Comparison of ENCODE assay signal across 1 cellular context in the genomic region with DNA sequence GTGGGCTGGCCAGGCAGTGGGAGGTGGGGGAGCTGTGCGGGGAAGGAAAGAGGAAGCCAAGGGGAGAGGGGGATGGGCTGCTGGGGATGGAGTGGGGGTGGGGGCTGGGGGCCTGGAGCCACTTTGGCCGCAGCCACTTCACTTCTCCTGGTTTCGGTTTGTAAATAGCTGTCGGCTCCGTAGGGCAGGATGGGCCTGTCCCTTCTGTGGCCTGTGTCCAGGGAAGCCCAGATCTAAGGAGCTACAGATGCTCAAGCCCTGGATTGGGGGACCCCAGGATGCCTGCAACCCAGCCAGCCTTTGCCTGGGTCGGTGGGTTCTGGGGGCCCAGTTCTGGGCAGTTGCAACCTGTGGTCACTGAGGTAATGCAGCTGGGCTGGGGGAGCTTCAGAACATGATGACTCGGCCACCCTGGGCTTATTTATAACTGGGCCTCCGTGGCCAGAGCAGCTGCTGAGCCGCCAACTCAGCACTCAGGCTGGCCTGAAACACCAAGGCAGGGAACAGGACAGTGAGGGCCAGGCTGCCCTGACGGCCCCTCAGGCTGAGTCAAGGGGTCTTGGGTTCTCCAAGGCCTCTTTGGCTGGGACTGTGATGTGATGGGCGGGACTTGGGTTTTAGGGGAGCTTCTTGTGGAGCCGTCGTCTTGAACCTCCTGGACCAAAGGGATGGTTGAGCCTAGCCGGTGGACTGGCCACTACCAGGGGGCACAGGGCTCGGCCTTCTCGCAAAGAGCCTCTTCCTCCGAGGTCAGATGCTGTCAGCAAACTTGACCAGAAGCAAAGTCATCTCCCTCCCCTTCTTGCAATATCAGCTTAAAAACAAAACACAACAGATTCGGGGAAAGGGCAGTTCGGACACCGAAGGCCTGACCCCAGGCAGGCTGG.
TF ChIP-seq lines count a peak whose summit lies in the region.

No MANE protein-coding gene starts in this region.

TF ChIP-seq in H1, 55 proteins besides CTCF, POLR2A, EP300 and RAD21:
- TF ChIP-seq, protein P1, sequence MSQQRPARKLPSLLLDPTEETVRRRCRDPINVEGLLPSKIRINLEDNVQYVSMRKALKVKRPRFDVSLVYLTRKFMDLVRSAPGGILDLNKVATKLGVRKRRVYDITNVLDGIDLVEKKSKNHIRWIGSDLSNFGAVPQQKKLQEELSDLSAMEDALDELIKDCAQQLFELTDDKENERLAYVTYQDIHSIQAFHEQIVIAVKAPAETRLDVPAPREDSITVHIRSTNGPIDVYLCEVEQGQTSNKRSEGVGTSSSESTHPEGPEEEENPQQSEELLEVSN (IDR thresholded peaks at IDR 0.05), result no peak
- no peak for TF ChIP-seq PHF8 (conservative IDR thresholded peaks at IDR 0.05; ENCODE audit: low read depth, low read length)
- TF ChIP-seq BACH1 (IDR thresholded peaks at IDR 0.05; ENCODE audit: low read length), result no peak
- no peak for TF ChIP-seq BRCA1 (IDR thresholded peaks at IDR 0.05; ENCODE audit: low read depth, low read length)
- TF ChIP-seq RBBP5 (IDR thresholded peaks at IDR 0.05; ENCODE audit: borderline replicate concordance, low read depth, low read length), result no peak
- no peak for TF ChIP-seq YY1 (IDR thresholded peaks at IDR 0.05; ENCODE audit: low read depth, low read length)
- TF ChIP-seq, protein P2, sequence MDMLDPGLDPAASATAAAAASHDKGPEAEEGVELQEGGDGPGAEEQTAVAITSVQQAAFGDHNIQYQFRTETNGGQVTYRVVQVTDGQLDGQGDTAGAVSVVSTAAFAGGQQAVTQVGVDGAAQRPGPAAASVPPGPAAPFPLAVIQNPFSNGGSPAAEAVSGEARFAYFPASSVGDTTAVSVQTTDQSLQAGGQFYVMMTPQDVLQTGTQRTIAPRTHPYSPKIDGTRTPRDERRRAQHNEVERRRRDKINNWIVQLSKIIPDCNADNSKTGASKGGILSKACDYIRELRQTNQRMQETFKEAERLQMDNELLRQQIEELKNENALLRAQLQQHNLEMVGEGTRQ (IDR thresholded peaks at IDR 0.05; ENCODE audit: low read length), result no peak
- TF ChIP-seq RNF2 (IDR thresholded peaks at IDR 0.05; ENCODE audit: borderline replicate concordance, low read depth, low read length, missing control alignments, poor library complexity, severe bottlenecking), result no peak
- TF ChIP-seq, protein P3, sequence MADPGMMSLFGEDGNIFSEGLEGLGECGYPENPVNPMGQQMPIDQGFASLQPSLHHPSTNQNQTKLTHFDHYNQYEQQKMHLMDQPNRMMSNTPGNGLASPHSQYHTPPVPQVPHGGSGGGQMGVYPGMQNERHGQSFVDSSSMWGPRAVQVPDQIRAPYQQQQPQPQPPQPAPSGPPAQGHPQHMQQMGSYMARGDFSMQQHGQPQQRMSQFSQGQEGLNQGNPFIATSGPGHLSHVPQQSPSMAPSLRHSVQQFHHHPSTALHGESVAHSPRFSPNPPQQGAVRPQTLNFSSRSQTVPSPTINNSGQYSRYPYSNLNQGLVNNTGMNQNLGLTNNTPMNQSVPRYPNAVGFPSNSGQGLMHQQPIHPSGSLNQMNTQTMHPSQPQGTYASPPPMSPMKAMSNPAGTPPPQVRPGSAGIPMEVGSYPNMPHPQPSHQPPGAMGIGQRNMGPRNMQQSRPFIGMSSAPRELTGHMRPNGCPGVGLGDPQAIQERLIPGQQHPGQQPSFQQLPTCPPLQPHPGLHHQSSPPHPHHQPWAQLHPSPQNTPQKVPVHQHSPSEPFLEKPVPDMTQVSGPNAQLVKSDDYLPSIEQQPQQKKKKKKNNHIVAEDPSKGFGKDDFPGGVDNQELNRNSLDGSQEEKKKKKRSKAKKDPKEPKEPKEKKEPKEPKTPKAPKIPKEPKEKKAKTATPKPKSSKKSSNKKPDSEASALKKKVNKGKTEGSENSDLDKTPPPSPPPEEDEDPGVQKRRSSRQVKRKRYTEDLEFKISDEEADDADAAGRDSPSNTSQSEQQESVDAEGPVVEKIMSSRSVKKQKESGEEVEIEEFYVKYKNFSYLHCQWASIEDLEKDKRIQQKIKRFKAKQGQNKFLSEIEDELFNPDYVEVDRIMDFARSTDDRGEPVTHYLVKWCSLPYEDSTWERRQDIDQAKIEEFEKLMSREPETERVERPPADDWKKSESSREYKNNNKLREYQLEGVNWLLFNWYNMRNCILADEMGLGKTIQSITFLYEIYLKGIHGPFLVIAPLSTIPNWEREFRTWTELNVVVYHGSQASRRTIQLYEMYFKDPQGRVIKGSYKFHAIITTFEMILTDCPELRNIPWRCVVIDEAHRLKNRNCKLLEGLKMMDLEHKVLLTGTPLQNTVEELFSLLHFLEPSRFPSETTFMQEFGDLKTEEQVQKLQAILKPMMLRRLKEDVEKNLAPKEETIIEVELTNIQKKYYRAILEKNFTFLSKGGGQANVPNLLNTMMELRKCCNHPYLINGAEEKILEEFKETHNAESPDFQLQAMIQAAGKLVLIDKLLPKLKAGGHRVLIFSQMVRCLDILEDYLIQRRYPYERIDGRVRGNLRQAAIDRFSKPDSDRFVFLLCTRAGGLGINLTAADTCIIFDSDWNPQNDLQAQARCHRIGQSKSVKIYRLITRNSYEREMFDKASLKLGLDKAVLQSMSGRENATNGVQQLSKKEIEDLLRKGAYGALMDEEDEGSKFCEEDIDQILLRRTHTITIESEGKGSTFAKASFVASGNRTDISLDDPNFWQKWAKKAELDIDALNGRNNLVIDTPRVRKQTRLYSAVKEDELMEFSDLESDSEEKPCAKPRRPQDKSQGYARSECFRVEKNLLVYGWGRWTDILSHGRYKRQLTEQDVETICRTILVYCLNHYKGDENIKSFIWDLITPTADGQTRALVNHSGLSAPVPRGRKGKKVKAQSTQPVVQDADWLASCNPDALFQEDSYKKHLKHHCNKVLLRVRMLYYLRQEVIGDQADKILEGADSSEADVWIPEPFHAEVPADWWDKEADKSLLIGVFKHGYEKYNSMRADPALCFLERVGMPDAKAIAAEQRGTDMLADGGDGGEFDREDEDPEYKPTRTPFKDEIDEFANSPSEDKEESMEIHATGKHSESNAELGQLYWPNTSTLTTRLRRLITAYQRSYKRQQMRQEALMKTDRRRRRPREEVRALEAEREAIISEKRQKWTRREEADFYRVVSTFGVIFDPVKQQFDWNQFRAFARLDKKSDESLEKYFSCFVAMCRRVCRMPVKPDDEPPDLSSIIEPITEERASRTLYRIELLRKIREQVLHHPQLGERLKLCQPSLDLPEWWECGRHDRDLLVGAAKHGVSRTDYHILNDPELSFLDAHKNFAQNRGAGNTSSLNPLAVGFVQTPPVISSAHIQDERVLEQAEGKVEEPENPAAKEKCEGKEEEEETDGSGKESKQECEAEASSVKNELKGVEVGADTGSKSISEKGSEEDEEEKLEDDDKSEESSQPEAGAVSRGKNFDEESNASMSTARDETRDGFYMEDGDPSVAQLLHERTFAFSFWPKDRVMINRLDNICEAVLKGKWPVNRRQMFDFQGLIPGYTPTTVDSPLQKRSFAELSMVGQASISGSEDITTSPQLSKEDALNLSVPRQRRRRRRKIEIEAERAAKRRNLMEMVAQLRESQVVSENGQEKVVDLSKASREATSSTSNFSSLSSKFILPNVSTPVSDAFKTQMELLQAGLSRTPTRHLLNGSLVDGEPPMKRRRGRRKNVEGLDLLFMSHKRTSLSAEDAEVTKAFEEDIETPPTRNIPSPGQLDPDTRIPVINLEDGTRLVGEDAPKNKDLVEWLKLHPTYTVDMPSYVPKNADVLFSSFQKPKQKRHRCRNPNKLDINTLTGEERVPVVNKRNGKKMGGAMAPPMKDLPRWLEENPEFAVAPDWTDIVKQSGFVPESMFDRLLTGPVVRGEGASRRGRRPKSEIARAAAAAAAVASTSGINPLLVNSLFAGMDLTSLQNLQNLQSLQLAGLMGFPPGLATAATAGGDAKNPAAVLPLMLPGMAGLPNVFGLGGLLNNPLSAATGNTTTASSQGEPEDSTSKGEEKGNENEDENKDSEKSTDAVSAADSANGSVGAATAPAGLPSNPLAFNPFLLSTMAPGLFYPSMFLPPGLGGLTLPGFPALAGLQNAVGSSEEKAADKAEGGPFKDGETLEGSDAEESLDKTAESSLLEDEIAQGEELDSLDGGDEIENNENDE (IDR thresholded peaks at IDR 0.05; ENCODE audit: insufficient replicate concordance, low read length), result no peak
- TF ChIP-seq CEBPB (IDR thresholded peaks at IDR 0.05; ENCODE audit: low read depth, low read length), result no peak
- no peak for TF ChIP-seq EZH2 (IDR thresholded peaks at IDR 0.05; ENCODE audit: low read depth, low read length, severe bottlenecking)
- no peak for TF ChIP-seq CBX8 (IDR thresholded peaks at IDR 0.05; ENCODE audit: borderline replicate concordance, low read depth, low read length)
